24 cellular contexts compared by ENCODE assay signal in genomic region chr10:132990684-132991545, GRCh38. TPM values are rescaled to one million over a fixed set of nuclear protein-coding genes. Genes with fewer than 3 reads are reported as not detected.
DNase-seq lines count a peak whose midpoint lies in the region; ATAC-seq, FAIRE-seq and TF ChIP-seq lines count a peak whose summit lies in the region.
"Had no signal": no experiment of that assay in that cellular context is flagged by ENCODE, and none has a peak within 500 bp of the region (broad histone marks: within the 10 kb centered on the region; RNA-seq: fewer than 3 reads in every experiment).

No MANE protein-coding gene starts in this region.

- no peaks in the 10 kb centered on the region for H3K36me3 Mint-ChIP-seq in Calu3 (ENCODE audit: insufficient read depth, unreplicated experiment)
- H3K36me3 Mint-ChIP-seq: CD4-positive, CD25-positive, alpha-beta regulatory T cell; IgD-negative memory B cell had no signal

- H3K79me1 ChIP-seq in H1 (ENCODE audit: low read depth, low read length): no peaks in the 10 kb centered on the region

- H2BK5ac ChIP-seq in H1 (ENCODE audit: low read depth, low read length): no peak overlapping the region

- no peak for TF ChIP-seq CTCF in H1 (IDR thresholded peaks at IDR 0.05; ENCODE audit: control extremely low read depth in 1 of 3, insufficient read depth in 1 of 3, low read depth in 1 of 3, low read length in 3 of 3)
- no peak for TF ChIP-seq CTCF in spleen (IDR thresholded peaks at IDR 0.05 in 8 of 11, conservative IDR thresholded peaks at IDR 0.05 in 3 of 11)
- TF ChIP-seq CTCF in Calu3 (IDR thresholded peaks at IDR 0.05; ENCODE audit: unreplicated experiment): no peak

- H3K56ac ChIP-seq in H1 (replicated peaks; ENCODE audit: insufficient read length, low read depth, low read length): no peak overlapping the region

- no peak overlapping the region for H3K27ac Mint-ChIP-seq in Calu3 (ENCODE audit: unreplicated experiment)
- H3K27ac Mint-ChIP-seq: CD4-positive, CD25-positive, alpha-beta regulatory T cell; IgD-negative memory B cell had no signal

- H3K9ac ChIP-seq in H1 (replicated peaks in 1 of 4; ENCODE audit: extremely low read depth in 1 of 4, low read depth in 3 of 4, low read length in 3 of 4): no peak overlapping the region

- H3K9me3 ChIP-seq in H1 (ENCODE audit: insufficient read depth in 2 of 2, low read depth in 1 of 2, low read length in 1 of 2) (no peaks in the 10 kb centered on the region), spleen (no peaks in the 10 kb centered on the region)
- H3K9me3 ChIP-seq: Caco-2, Peyer's patch had no signal

- H3K14ac ChIP-seq in H1 (ENCODE audit: insufficient read length): no peak overlapping the region

- no peak overlapping the region for H2BK15ac ChIP-seq in H1 (ENCODE audit: low read length)

- CTCF ChIA-PET in H1 (lab: Charles Lee; ENCODE audit: partially characterized antibody): no interaction called here
- CTCF ChIA-PET in Calu3 (lab: Charles Lee): no interaction called here

- no peak overlapping the region for H2BK120ac ChIP-seq in H1 (replicated peaks; ENCODE audit: low read depth, low read length)

- H3K4me1 ChIP-seq in H1 (replicated peaks in 1 of 4; ENCODE audit: control insufficient read depth in 3 of 4, insufficient read depth in 4 of 4, low read length in 3 of 4) (no peaks in the 10 kb centered on the region; a peak in 1 of 7 replicates), spleen (peaks cover 0 to 12% (median 0%) of the 10 kb centered on the region in 6 donors)
- H3K4me1 ChIP-seq: Caco-2, Peyer's patch had no signal

- TF ChIP-seq EP300 in H1 (IDR thresholded peaks at IDR 0.05; ENCODE audit: borderline replicate concordance in 1 of 2, low read depth in 2 of 2, low read length in 2 of 2): no peak

- H3K4me3 ChIP-seq in H1 (ENCODE audit: extremely low read depth in 1 of 4, insufficient read depth in 2 of 4, low read depth in 3 of 4, low read length in 4 of 4) (no peak overlapping the region), spleen (no peak overlapping the region)
- H3K4me3 ChIP-seq: Peyer's patch had no signal

- no peak for FAIRE-seq in H1 (lab: Jason Lieb, UNC)
- FAIRE-seq: GM12891, H54, HTR-8/SVneo had no signal

- no TSS peak for BruUV-seq in Calu3 (replicated peaks; lab: Mats Ljungman, UMichigan)

- no peaks in the 10 kb centered on the region for H3K9me3 Mint-ChIP-seq in Calu3 (ENCODE audit: low read depth, unreplicated experiment)
- H3K9me3 Mint-ChIP-seq: CD4-positive, CD25-positive, alpha-beta regulatory T cell; IgD-negative memory B cell had no signal

- peak overlapping the region; percentile 39; the same call in 1 of the 2 replicates for H2BK12ac ChIP-seq in H1 (ENCODE audit: low read depth, low read length)

- H4K8ac ChIP-seq in H1 (ENCODE audit: extremely low read depth, insufficient read depth, low read length): no peak overlapping the region

- no peak for TF ChIP-seq POLR2A in H1 (IDR thresholded peaks at IDR 0.05; ENCODE audit: control extremely low read depth in 1 of 2, low read depth in 2 of 2, low read length in 2 of 2)
- TF ChIP-seq POLR2A in spleen (IDR thresholded peaks at IDR 0.05): no peak

- H3K79me2 ChIP-seq in H1 (ENCODE audit: control insufficient read depth in 1 of 2, insufficient read depth in 2 of 2, low read length in 2 of 2): no peaks in the 10 kb centered on the region

- no peak overlapping the region for H3K4ac ChIP-seq in H1 (replicated peaks; ENCODE audit: insufficient read length, low read depth, low read length)

- DNase-seq in NCI-H1694 (lab: John Stamatoyannopoulos, UW) (peak; percentile 19), NCI-H1694 treated with DMSO at 0.1 percent for 48 hours (lab: John Stamatoyannopoulos, UW) (no peak), NCI-H2171 treated with DMSO at 0.1 percent for 48 hours (lab: John Stamatoyannopoulos, UW) (peak; percentile 56), H1 (ENCODE audit: low read depth in 1 of 2, low spot score in 2 of 2) (no peak), spleen (peak; percentile 60), NCI-H774 (lab: John Stamatoyannopoulos, UW) (no peak), Calu3 (no peak)
- DNase-seq: 8988T; Caco-2; CD4-positive, CD25-positive, alpha-beta regulatory T cell; DMS53; EL; Karpas-422; NCI-H1436; NCI-H2029 treated with DMSO at 0.1 percent for 48 hours; NCI-H446 treated with DMSO at 0.1 percent for 48 hours; NCI-H69 had no signal

- H2AFZ ChIP-seq in H1 (ENCODE audit: low read length): no peak overlapping the region

- H3K4me3 Mint-ChIP-seq in Calu3 (ENCODE audit: low read depth, unreplicated experiment): no peak overlapping the region
- H3K4me3 Mint-ChIP-seq: CD4-positive, CD25-positive, alpha-beta regulatory T cell had no signal

- H4K91ac ChIP-seq in H1 (replicated peaks; ENCODE audit: insufficient read length, low read length): no peak overlapping the region

- H3K4me1 Mint-ChIP-seq in Calu3 (ENCODE audit: low read depth, unreplicated experiment): no peaks in the 10 kb centered on the region

- H4K5ac ChIP-seq in H1 (ENCODE audit: insufficient read length, low read depth, low read length): no peak overlapping the region

- H4K20me1 ChIP-seq in H1 (replicated peaks in 1 of 2; ENCODE audit: control insufficient read depth in 1 of 2, insufficient read depth in 2 of 2, low read length in 2 of 2): peaks cover 0 to 1% of the 10 kb centered on the region in 2 experiments

- H2AK5ac ChIP-seq in H1 (ENCODE audit: low read depth, low read length): no peak overlapping the region

- POLR2A ChIA-PET in H1 (lab: Charles Lee; ENCODE audit: partially characterized antibody): no interaction called here

- H3K4me2 ChIP-seq in H1 (ENCODE audit: insufficient read depth in 1 of 2, low read depth in 2 of 2, low read length in 2 of 2): no peak overlapping the region

- ATAC-seq in GM18519 (IDR thresholded peaks at IDR 0.05; ENCODE audit: low FRiP score, unreplicated experiment): no peak

- H3K23me2 ChIP-seq in H1 (ENCODE audit: low read depth, low read length): no peaks in the 10 kb centered on the region

- H2BK20ac ChIP-seq in H1 (ENCODE audit: low read length): no peak overlapping the region

- peaks cover 13% of the 10 kb centered on the region for H3K27me3 Mint-ChIP-seq in Calu3 (ENCODE audit: unreplicated experiment)
- H3K27me3 Mint-ChIP-seq: CD4-positive, CD25-positive, alpha-beta regulatory T cell; IgD-negative memory B cell had no signal

- 91% methylated on average over 27 of the region's 32 CpGs; no CpG with 5 or more reads in 1 of the 2 experiments for WGBS in H1 (ENCODE audit: extremely low coverage in 1 of 2, insufficient coverage in 1 of 2, insufficient read length in 1 of 2, insufficient replicate concordance in 2 of 2, low coverage in 1 of 2, low lambda C conversion rate in 2 of 2, missing lambda C conversion rate in 1 of 2), 2 experiments
- WGBS in spleen, 5 donors: 80 to 87% (median 86%) methylated on average over 32 of the region's 32 CpGs

- H3K27me3 ChIP-seq in H1 (replicated peaks in 1 of 4; ENCODE audit: control insufficient read depth in 3 of 4, extremely low read depth in 1 of 4, insufficient read depth in 3 of 4, low read length in 3 of 4) (no peaks in the 10 kb centered on the region), spleen (replicated peaks in 1 of 7) (peaks cover 0 to 48% (median 0%) of the 10 kb centered on the region in 7 donors)
- H3K27me3 ChIP-seq: Peyer's patch had no signal

- H3K18ac ChIP-seq in H1 (ENCODE audit: extremely low read depth, low read length): no peak overlapping the region

- H3K36me3 ChIP-seq in H1 (ENCODE audit: control insufficient read depth in 2 of 4, insufficient read depth in 4 of 4, low read length in 3 of 4): no peaks in the 10 kb centered on the region
- H3K36me3 ChIP-seq in spleen: no peaks in the 10 kb centered on the region
- H3K36me3 ChIP-seq: Peyer's patch had no signal

- no peak overlapping the region for H3K23ac ChIP-seq in H1 (ENCODE audit: insufficient read length)

- H3K27ac ChIP-seq in H1 (ENCODE audit: low read depth, low read length): no peak overlapping the region
- no peak overlapping the region for H3K27ac ChIP-seq in spleen
- H3K27ac ChIP-seq: Peyer's patch had no signal

- no peak for TF ChIP-seq RAD21 in H1 (IDR thresholded peaks at IDR 0.05 in 1 of 2, conservative IDR thresholded peaks at IDR 0.05 in 1 of 2; ENCODE audit: low read depth in 2 of 2, low read length in 2 of 2)

- intact Hi-C loops in spleen (cut with DNase I; ENCODE audit: low total_unique reads): no loop called here
- intact Hi-C loops in Calu3 (cut with micrococcal nuclease; ENCODE audit: unreplicated experiment): no loop called here

TF ChIP-seq in H1, 55 proteins besides CTCF, POLR2A, EP300 and RAD21 (continues in another document):
- no peak for TF ChIP-seq RXRA (IDR thresholded peaks at IDR 0.05; ENCODE audit: insufficient read depth, low read depth, low read length)
- no peak for TF ChIP-seq NRF1 (IDR thresholded peaks at IDR 0.05; ENCODE audit: low read depth, low read length)
- no peak for TF ChIP-seq CBX8 (IDR thresholded peaks at IDR 0.05; ENCODE audit: borderline replicate concordance, low read depth, low read length)
- TF ChIP-seq SP2 (IDR thresholded peaks at IDR 0.05; ENCODE audit: low read length): no peak
- TF ChIP-seq SUZ12 (IDR thresholded peaks at IDR 0.05; ENCODE audit: low read length): no peak
- TF ChIP-seq CTBP2 (IDR thresholded peaks at IDR 0.05; ENCODE audit: borderline replicate concordance, insufficient read depth, insufficient read length, low read length): no peak
- no peak for TF ChIP-seq EZH2 (IDR thresholded peaks at IDR 0.05; ENCODE audit: low read depth, low read length, severe bottlenecking)

RNA-seq across cellular contexts. Expression of gene CFAP46, which starts 48.5 kb away (rescaled TPM):
- total RNA-seq in H1 (2021; fragmentation: NEBNext Ultra II Directional; extraction: Animal tissue kit (Norgen Biotek cat#: 25700)): 3.1 and 4.8 TPM in 2 replicates
- polyA plus RNA-seq in H1 (2011; rRNA removed) (2.2 and 2.6 TPM in 2 replicates), spleen (under 1 TPM in 2 of 3 donors, not detected in 1; 0.03 to 0.08 TPM)
- polyA plus RNA-seq in H1 (2011; cell fraction: cytosol; rRNA removed): 2.7 TPM
- polyA plus RNA-seq in H1 (2011; cell fraction: nucleus; rRNA removed): 8.9 TPM
- 2.5 to 4.7 TPM (median 3.4 TPM) in 4 replicates for polyA plus RNA-seq in H1 (2012, experiment 1 of 2)
- polyA plus RNA-seq in H1 (2012, experiment 2 of 2): 2.7 TPM
- polyA plus RNA-seq in H1 (2013, experiment 1 of 2): 2.8 TPM
- 2.5 TPM for polyA plus RNA-seq in H1 (2013, experiment 2 of 2)
- 3.9 TPM in 2 replicates for polyA minus RNA-seq in H1 (2011; rRNA and poly(A)+ RNA removed)
- 0.29 TPM for polyA minus RNA-seq in H1 (2011; cell fraction: cytosol; rRNA and poly(A)+ RNA removed)
- 5.8 TPM for polyA minus RNA-seq in H1 (2011; cell fraction: nucleus; rRNA and poly(A)+ RNA removed)
- total RNA-seq in spleen (1 to 10 TPM in 1 of 7 donors, under 1 TPM in 5, not detected in 1; 0.09 to 1.1 (median 0.45) TPM), Calu3 (2022) (not detected in 2 replicates)
- total RNA-seq: Caco-2; CD4-positive, CD25-positive, alpha-beta regulatory T cell; Peyer's patch; SK-MEL-5 had no signal
- polyA plus RNA-seq: CD4-positive, CD25-positive, alpha-beta regulatory T cell; IgD-negative memory B cell had no signal

Comparison
In these comparisons a context has a peak if more than half of its experiments do, and no peak if none do; other contexts are left out.
1. DNase-seq: peak in NCI-H1694 (single experiment), NCI-H2171 treated with DMSO at 0.1 percent for 48 hours (single experiment) and spleen (single experiment); none in NCI-H1694 treated with DMSO at 0.1 percent for 48 hours (single experiment), H1 (0 of 2), NCI-H774 (single experiment) and Calu3 (single experiment).